ENCODE assay signal across 24 cellular contexts in the genomic region with DNA sequence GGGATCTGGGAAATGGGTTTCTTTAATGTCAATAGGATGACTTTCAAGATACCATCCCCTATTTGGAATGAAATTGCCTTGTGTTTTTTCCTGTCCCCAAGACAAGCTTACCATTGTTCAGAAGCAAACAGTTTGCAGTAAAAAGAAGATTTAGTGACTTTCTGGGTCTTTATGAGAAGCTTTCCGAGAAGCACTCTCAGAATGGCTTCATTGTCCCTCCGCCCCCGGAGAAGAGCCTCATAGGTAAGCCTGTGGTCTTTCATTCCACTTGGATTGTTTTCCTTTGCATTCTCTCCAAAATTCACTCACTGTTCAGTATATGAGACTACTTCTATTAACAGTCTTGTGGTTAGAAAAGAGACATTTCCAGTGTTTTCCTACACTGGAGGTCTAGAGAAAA. TPM values are rescaled to one million over a fixed set of nuclear protein-coding genes. Genes with fewer than 3 reads are reported as not detected.
"Had no signal": no experiment of that assay in that cellular context is flagged by ENCODE, and none has a peak within 500 bp of the region (broad histone marks: within the 10 kb centered on the region; RNA-seq: fewer than 3 reads in every experiment).

No MANE protein-coding gene starts in this region.

- H3K27me3 Mint-ChIP-seq: naive thymus-derived CD8-positive, alpha-beta T cell; progenitor cell of endocrine pancreas had no signal

- H3K27ac Mint-ChIP-seq: neural progenitor cell; progenitor cell of endocrine pancreas; stimulated activated effector memory CD8-positive, alpha-beta T cell treated with anti-CD3 and anti-CD28 coated beads, Interleukin-12 subunit alpha, Interleukin-12 subunit beta, amount 100 ng/mL, for 72 hours had no signal

- H3K4me1 ChIP-seq: neural progenitor cell had no signal

- H3K9me3 ChIP-seq: gastrocnemius medialis, heart right ventricle, ovary, thoracic aorta had no signal

- DNase-seq: effector CD8-positive, alpha-beta T cell; gastrocnemius medialis; heart right ventricle; hypothalamus; kidney glomerular epithelial cell; mammary epithelial cell; naive thymus-derived CD8-positive, alpha-beta T cell; nucleus accumbens; ovary; right cardiac atrium; stimulated activated CD4-positive, alpha-beta T cell treated with anti-CD3 and anti-CD28 coated beads, Interleukin-4, amount 100 ng/mL, for 1 hour; stimulated activated CD8-positive, alpha-beta memory T cell treated with anti-CD3 and anti-CD28 coated beads, Interleukin-4, amount 100 ng/mL, for 48 hours; stimulated activated naive CD8-positive, alpha-beta T cell treated with anti-CD3 and anti-CD28 coated beads, Interleukin-15, Interleukin-2, amounts not matched to agents 100 U/mL and 50 U/mL, for 24 hours; trophoblast cell had no signal

- H3K4me3 Mint-ChIP-seq: neural progenitor cell; stimulated activated effector memory CD8-positive, alpha-beta T cell treated with anti-CD3 and anti-CD28 coated beads, Interleukin-12 subunit alpha, Interleukin-12 subunit beta, amount 100 ng/mL, for 72 hours had no signal

- H3K27ac ChIP-seq: coronary artery, heart right ventricle, neural progenitor cell, ovary, thoracic aorta had no signal

- H3K4me3 ChIP-seq: coronary artery, gastrocnemius medialis, heart right ventricle, neural progenitor cell, ovary, smooth muscle cell, thoracic aorta had no signal

- FAIRE-seq: islet of Langerhans had no signal

- H3K4me1 Mint-ChIP-seq: neural progenitor cell; stimulated activated effector memory CD8-positive, alpha-beta T cell treated with anti-CD3 and anti-CD28 coated beads, Interleukin-12 subunit alpha, Interleukin-12 subunit beta, amount 100 ng/mL, for 72 hours had no signal

- ATAC-seq: esophagus mucosa; gastrocnemius medialis; heart right ventricle; left lobe of liver; naive thymus-derived CD8-positive, alpha-beta T cell; right cardiac atrium; stimulated activated effector memory CD8-positive, alpha-beta T cell treated with anti-CD3 and anti-CD28 coated beads, Interleukin-12 subunit alpha, Interleukin-12 subunit beta, amount 100 ng/mL, for 72 hours; stimulated activated naive CD8-positive, alpha-beta T cell treated with anti-CD3 and anti-CD28 coated beads, Interleukin-15, Interleukin-2, amounts not matched to agents 100 U/mL and 50 U/mL, for 24 hours had no signal

- H3K36me3 ChIP-seq: neural progenitor cell, ovary had no signal

- H3K9me3 Mint-ChIP-seq: naive thymus-derived CD8-positive, alpha-beta T cell; neural progenitor cell; stimulated activated effector memory CD8-positive, alpha-beta T cell treated with anti-CD3 and anti-CD28 coated beads, Interleukin-12 subunit alpha, Interleukin-12 subunit beta, amount 100 ng/mL, for 72 hours had no signal

- H3K27me3 ChIP-seq: gastrocnemius medialis, heart right ventricle, neural progenitor cell, ovary had no signal

RNA-seq across cellular contexts. Expression of a gene that starts 25.6 kb away (rescaled TPM):
- total RNA-seq: smooth muscle cell had no signal
- polyA plus RNA-seq: fibroblast of lung had no signal
